ENCODE assay signal across 8 cellular contexts in the genomic region with DNA sequence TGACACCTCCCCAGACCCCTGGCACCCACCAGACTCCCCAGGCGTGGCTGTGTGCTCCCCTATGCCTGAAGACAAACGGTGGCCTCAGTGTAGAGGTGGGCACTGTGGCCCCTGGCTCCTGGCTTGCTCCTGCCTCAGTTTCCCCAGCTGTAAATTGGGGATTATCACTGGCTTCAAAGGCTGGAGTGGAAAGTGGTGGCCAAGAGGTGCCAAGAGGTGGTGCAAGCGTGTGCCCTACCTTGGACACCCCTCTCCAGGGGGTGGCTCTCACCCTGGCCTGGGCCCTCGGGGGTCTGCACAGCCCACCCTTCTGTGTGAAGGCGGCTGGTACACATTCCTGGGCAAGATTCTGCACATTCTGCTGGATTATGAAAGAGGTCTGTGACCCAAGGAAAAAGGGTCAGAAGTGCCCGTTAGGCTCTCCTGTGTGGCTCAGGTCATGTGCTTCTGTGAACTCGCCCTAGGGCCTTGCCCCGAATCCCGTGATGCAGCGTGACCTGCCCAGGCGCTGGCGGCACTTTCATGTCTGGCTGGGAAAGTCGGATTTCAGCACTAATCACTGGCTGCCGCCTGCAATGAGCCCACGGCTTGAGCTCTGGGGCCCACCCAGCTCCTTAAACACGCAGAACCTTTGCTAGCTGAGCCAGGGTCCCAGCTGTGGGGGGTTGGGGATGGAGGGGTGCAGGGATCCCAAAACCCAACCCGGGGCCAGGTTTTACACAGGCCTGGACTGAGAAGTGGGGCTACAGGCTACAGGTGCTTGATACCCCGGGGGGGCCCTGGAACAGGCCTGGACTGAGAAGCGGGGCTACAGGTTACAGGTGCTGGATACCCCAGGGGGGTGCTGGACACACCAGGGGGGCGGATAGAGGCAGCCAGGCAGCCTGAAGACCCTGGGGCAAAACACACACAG.
A peak's percentile ranks its signal among the peaks of the same experiment; 100 is the strongest.
DNase-seq lines count a peak whose midpoint lies in the region; ATAC-seq and TF ChIP-seq lines count a peak whose summit lies in the region.
"Not testable (repeated sequence)": the region's sequence is repeated elsewhere in the genome, so short reads cannot be mapped to it uniquely, and the experiment has no call there.

No MANE protein-coding gene starts in this region.

- H3K27me3 ChIP-seq in AG04450 (ENCODE audit: control insufficient read depth, insufficient read depth, low read length); HCT116 (ENCODE audit: insufficient read depth, low read length); adipocyte (replicated peaks; ENCODE audit: control insufficient read depth, insufficient read depth, low read length); neural progenitor cell: not testable (repeated sequence)

- H3K4me1 Mint-ChIP-seq in WTC11 (peaks cover 40% of the 10 kb centered on the region), neural progenitor cell (peaks cover 73% of the 10 kb centered on the region)

- H3K9me3 ChIP-seq in AG04450 (ENCODE audit: control insufficient read depth, insufficient read depth, low read length); HCT116 (ENCODE audit: control insufficient read depth in 1 of 2, insufficient read depth in 1 of 2, low read depth in 1 of 2, low read length in 2 of 2); adipocyte (ENCODE audit: control insufficient read depth, low read length); neural progenitor cell (ENCODE audit: low read depth): not testable (repeated sequence)

- POLR2A ChIA-PET in AG04450 (lab: Yijun Ruan, JAX); HCT116 (lab: Charles Lee); WTC11 (lab: Charles Lee): not testable (repeated sequence)

- not testable (repeated sequence) for DNase-seq in AG04450 (ENCODE audit: low read depth, low spot score); HCT116 (ENCODE audit: low read depth, low spot score); WTC11 (ENCODE audit: low spot score); adipocyte (ENCODE audit: low read depth); epithelial cell of prostate (ENCODE audit: low read depth, low spot score)
- DNase-seq in kidney tubule cell (ENCODE audit: low spot score) (peak; percentile 45), neural progenitor cell (ENCODE audit: low spot score) (peak; percentile 26)
- DNase-seq in stimulated activated naive CD8-positive, alpha-beta T cell treated with anti-CD3 and anti-CD28 coated beads, Interleukin-15, Interleukin-2, amounts not matched to agents 100 U/mL and 50 U/mL, for 24 hours: peak; percentile 4

- intact Hi-C loops in HCT116 (cut with micrococcal nuclease): not testable (repeated sequence)

- H3K27me3 Mint-ChIP-seq in WTC11 (ENCODE audit: low read depth); neural progenitor cell (ENCODE audit: insufficient read depth, low read depth): not testable (repeated sequence)

- not testable (repeated sequence) for TF ChIP-seq POLR2A in HCT116 (IDR thresholded peaks at IDR 0.05; ENCODE audit: borderline replicate concordance, extremely low read depth, insufficient read depth, insufficient read length)

- peaks cover 12% of the 10 kb centered on the region; the same call in 1 of the 2 replicates for H4K20me1 ChIP-seq in HCT116 (ENCODE audit: insufficient read depth)
- peaks cover 99% of the 10 kb centered on the region for H4K20me1 ChIP-seq in neural progenitor cell (ENCODE audit: low read depth)

- not testable (repeated sequence) for H3K9me3 Mint-ChIP-seq in WTC11, neural progenitor cell

- RAD21 ChIA-PET in HCT116 (lab: Charles Lee; ENCODE audit: low non-redundant PET in 1 of 2, low total read pairs in 2 of 2, uncharacterized antibody in 2 of 2, unreplicated experiment in 2 of 2): not testable (repeated sequence)

- H3K36me3 ChIP-seq in HCT116 (ENCODE audit: control insufficient read depth in 1 of 2, insufficient read depth in 2 of 2, low read length in 2 of 2): peaks cover 0 to 14% of the 10 kb centered on the region in 2 experiments; a peak in 1 of 4 replicates
- not testable (repeated sequence) for H3K36me3 ChIP-seq in adipocyte (ENCODE audit: control insufficient read depth, insufficient read depth, low read length, severe bottlenecking); neural progenitor cell

- not testable (repeated sequence) for H3K9me2 ChIP-seq in HCT116 (ENCODE audit: insufficient read depth)

- H3K4me3 Mint-ChIP-seq in WTC11: not testable (repeated sequence)
- peak overlapping the region; percentile 52 for H3K4me3 Mint-ChIP-seq in neural progenitor cell

- H3F3A ChIP-seq in neural progenitor cell (ENCODE audit: low read depth): not testable (repeated sequence)

- ATAC-seq in HCT116; WTC11; stimulated activated naive CD8-positive, alpha-beta T cell treated with anti-CD3 and anti-CD28 coated beads, Interleukin-15, Interleukin-2, amounts not matched to agents 100 U/mL and 50 U/mL, for 24 hours: not testable (repeated sequence)

- peak overlapping the region; percentile 23; the same call in 1 of the 2 replicates for H3K4me2 ChIP-seq in HCT116 (ENCODE audit: low read length)
- H3K4me2 ChIP-seq in neural progenitor cell: not testable (repeated sequence)

- TF ChIP-seq RAD21 in HCT116 (IDR thresholded peaks at IDR 0.05; ENCODE audit: low read depth): not testable (repeated sequence)

- not testable (repeated sequence) for TF ChIP-seq CTCF in AG04450 (IDR thresholded peaks at IDR 0.05; ENCODE audit: low read depth, low read length); HCT116 (IDR thresholded peaks at IDR 0.05 in 2 of 3, conservative IDR thresholded peaks at IDR 0.05 in 1 of 3; ENCODE audit: borderline replicate concordance in 1 of 3, insufficient read depth in 1 of 3, low read depth in 2 of 3, low read length in 2 of 3); WTC11 (IDR thresholded peaks at IDR 0.05); neural progenitor cell (IDR thresholded peaks at IDR 0.05)

- peaks cover 96% of the 10 kb centered on the region for H3K79me2 ChIP-seq in HCT116 (ENCODE audit: insufficient read depth, low read length)
- H3K79me2 ChIP-seq in neural progenitor cell (ENCODE audit: low read depth): peaks cover 100% of the 10 kb centered on the region

- H3K27ac Mint-ChIP-seq in WTC11: not testable (repeated sequence)
- peak overlapping the region; percentile 74 for H3K27ac Mint-ChIP-seq in neural progenitor cell

- H3K4me3 ChIP-seq in AG04450 (ENCODE audit: low read depth, low read length); HCT116 (replicated peaks in 1 of 2; ENCODE audit: low read depth in 1 of 2, low read length in 2 of 2); adipocyte (ENCODE audit: low read length); neural progenitor cell: not testable (repeated sequence)

- BruUV-seq in HCT116 (replicated peaks; lab: Mats Ljungman, UMichigan): not testable (repeated sequence)

- H3K9ac ChIP-seq in HCT116 (ENCODE audit: low read length); neural progenitor cell: not testable (repeated sequence)
- H3K9ac ChIP-seq in adipocyte (ENCODE audit: low read length): peak overlapping the region; percentile 29

- CTCF ChIA-PET in AG04450 (lab: Charles Lee); HCT116 (lab: Charles Lee); WTC11 (lab: Charles Lee): not testable (repeated sequence)

- peak overlapping the region; percentile 21 for H3K27ac ChIP-seq in AG04450 (ENCODE audit: low read depth, low read length)
- peak overlapping the region; percentile 51 for H3K27ac ChIP-seq in HCT116 (ENCODE audit: low read depth, low read length)
- H3K27ac ChIP-seq in epithelial cell of prostate: peak overlapping the region; percentile 27
- not testable (repeated sequence) for H3K27ac ChIP-seq in neural progenitor cell

- not testable (repeated sequence) for H3K36me3 Mint-ChIP-seq in WTC11
- H3K36me3 Mint-ChIP-seq in neural progenitor cell: peaks cover 20% of the 10 kb centered on the region

- H2AFZ ChIP-seq in HCT116 (ENCODE audit: low read depth, low read length, poor library complexity, severe bottlenecking); neural progenitor cell (replicated peaks): not testable (repeated sequence)

- peaks cover 11 to 22% of the 10 kb centered on the region in 2 experiments for H3K4me1 ChIP-seq in HCT116 (ENCODE audit: control insufficient read depth in 1 of 2, insufficient read depth in 2 of 2, low read length in 2 of 2)
- peaks cover 71% of the 10 kb centered on the region for H3K4me1 ChIP-seq in adipocyte (ENCODE audit: control insufficient read depth, insufficient read depth, low read length)
- peaks cover 29% of the 10 kb centered on the region for H3K4me1 ChIP-seq in neural progenitor cell

TF ChIP-seq in WTC11, 78 proteins besides CTCF, POLR2A, EP300 and RAD21:
- TF ChIP-seq GABPB1 (CRISPR knock-in tag; IDR thresholded peaks at IDR 0.05): peak; percentile 82
- TF ChIP-seq PREB (CRISPR knock-in tag; IDR thresholded peaks at IDR 0.05; ENCODE audit: borderline replicate concordance): 0 out of 2 replicates have a peak, but pooled peaks have one; percentile 18
TF ChIP-seq in WTC11: peak in this region for 2; not testable (repeated sequence) for 76.
